Comparison of ENCODE assay signal across 1 cellular context in genomic region chr10:77520290-77520689, GRCh38.
TF ChIP-seq lines count a peak whose summit lies in the region.

No MANE protein-coding gene starts in this region.

TF ChIP-seq in HCT116, 20 proteins besides CTCF, POLR2A, EP300 and RAD21:
- TF ChIP-seq REST (IDR thresholded peaks at IDR 0.05; ENCODE audit: low read depth), result no peak
- TF ChIP-seq TCF7L2 (IDR thresholded peaks at IDR 0.05; ENCODE audit: borderline replicate concordance, extremely low read depth, insufficient read depth, insufficient read length), result no peak
- no peak for TF ChIP-seq EGR1 (IDR thresholded peaks at IDR 0.05; ENCODE audit: low read depth)
- no peak for TF ChIP-seq SRF (IDR thresholded peaks at IDR 0.05; ENCODE audit: low read depth)
- no peak for TF ChIP-seq EZH2 (IDR thresholded peaks at IDR 0.05)
- TF ChIP-seq YY1 (IDR thresholded peaks at IDR 0.05; ENCODE audit: extremely low read depth, insufficient replicate concordance, low read depth, low read length), result no peak
- TF ChIP-seq ZBTB33 (IDR thresholded peaks at IDR 0.05; ENCODE audit: extremely low read depth, insufficient replicate concordance, low read length), result no peak
TF ChIP-seq in HCT116: peak in this region for 0.
